8 cellular contexts compared by ENCODE assay signal in genomic region chr12:70365398-70365647, GRCh38. TPM values are rescaled to one million over a fixed set of nuclear protein-coding genes. Genes with fewer than 3 reads are reported as not detected.
DNase-seq lines count a peak whose midpoint lies in the region; ATAC-seq, FAIRE-seq and TF ChIP-seq lines count a peak whose summit lies in the region.

No MANE protein-coding gene starts in this region.

- peaks cover 15% of the 10 kb centered on the region for H3K27me3 Mint-ChIP-seq in MCF 10A (ENCODE audit: insufficient read depth, unreplicated experiment)
- H3K27me3 Mint-ChIP-seq in mesothelial cell of epicardium (ENCODE audit: low read depth) = peaks cover 20% of the 10 kb centered on the region

- H3K36me3 Mint-ChIP-seq in MCF 10A (ENCODE audit: insufficient read depth, unreplicated experiment) (no peaks in the 10 kb centered on the region), mesothelial cell of epicardium (no peaks in the 10 kb centered on the region)

- no peak for TF ChIP-seq POLR2A in GM12891 (IDR thresholded peaks at IDR 0.05; ENCODE audit: low read depth, low read length)

- DNase-seq in heart right ventricle = no peak
- DNase-seq in left cardiac atrium = no peak
- no peak for DNase-seq in MCF 10A (ENCODE audit: unreplicated experiment)
- DNase-seq in mesothelial cell of epicardium (ENCODE audit: low spot score in 2 of 2, unreplicated experiment in 2 of 2) = no peak
- DNase-seq in aorta = no peak
- DNase-seq in GM12891 (ENCODE audit: insufficient read length, low spot score) = no peak
- no peak for DNase-seq in T-helper 9 cell

- H3K36me3 ChIP-seq in heart right ventricle = no peaks in the 10 kb centered on the region
- H3K36me3 ChIP-seq in aorta (ENCODE audit: control insufficient read depth in 1 of 2, insufficient read depth in 2 of 2, low read length in 1 of 2) = no peaks in the 10 kb centered on the region

- POLR2A ChIA-PET in MCF 10A (lab: Yijun Ruan, JAX) = interaction anchor here (2.0 kb wide), 1 partner anchor 122 kb away, joined by 6 read pairs; the partner anchor contains the start of gene CNOT2

- FAIRE-seq in GM12891 (lab: Jason Lieb, UNC) = no peak

- H3K27ac ChIP-seq in heart right ventricle (no peak overlapping the region), aorta (ENCODE audit: low read depth in 1 of 2, low read length in 2 of 2) (no peak overlapping the region)

- TF ChIP-seq CTCF in heart right ventricle (IDR thresholded peaks at IDR 0.05) = no peak
- no peak for TF ChIP-seq CTCF in MCF 10A (IDR thresholded peaks at IDR 0.05; ENCODE audit: unreplicated experiment)
- TF ChIP-seq CTCF in mesothelial cell of epicardium (IDR thresholded peaks at IDR 0.05; ENCODE audit: unreplicated experiment) = no peak

- CTCF ChIA-PET in MCF 10A (lab: Yijun Ruan, JAX) = interaction anchor here (0.6 to 0.9 kb wide), 2 partner anchors 176 to 486 kb away, joined by 3 read pairs; no protein-coding TSS in a partner anchor

- H3K4me3 ChIP-seq in heart right ventricle (peak overlapping the region; percentile 56 to 89 (median 68)), aorta (ENCODE audit: low read length in 2 of 2) (peak overlapping the region; percentile 92 to 98)

- intact Hi-C loops in heart right ventricle (cut with DNase I) = loop anchor here in 5 of 10 donors (5.0 to 10.0 kb wide), 5 partner anchors 121 to 359 kb away; partner anchors contain the start of gene CNOT2 (in 4 of the 5)
- intact Hi-C loops in left cardiac atrium (cut with DNase I) = loop anchor here in 1 of 2 donors (5.0 kb wide), 1 partner anchor 212 kb away; no protein-coding TSS in a partner anchor
- intact Hi-C loops in MCF 10A (cut with micrococcal nuclease) = no loop called here
- intact Hi-C loops in aorta (cut with DNase I) = loop anchor here (5.0 to 10.0 kb wide), 4 partner anchors 123 to 471 kb away; partner anchors contain the start of gene CNOT2 (in 1 of the 2)

- H3K9me3 Mint-ChIP-seq in MCF 10A (ENCODE audit: unreplicated experiment) (no peaks in the 10 kb centered on the region), mesothelial cell of epicardium (no peaks in the 10 kb centered on the region)

- whole genome bisulfite sequencing in heart right ventricle, 2 donors = 1 to 2% methylated on average over 6 of the region's 6 CpGs
- 0 to 1% methylated on average over 6 of the region's 6 CpGs for WGBS in aorta, 2 donors

- ATAC-seq in heart right ventricle = no peak
- no peak for ATAC-seq in left cardiac atrium
- ATAC-seq in aorta (ENCODE audit: low FRiP score) = no peak
- ATAC-seq in esophagus mucosa = no peak

- H3K27ac Mint-ChIP-seq in MCF 10A (ENCODE audit: low read depth, unreplicated experiment) (no peak overlapping the region), mesothelial cell of epicardium (no peak overlapping the region)

- no TSS peak for BruUV-seq in MCF 10A (replicated peaks; lab: Mats Ljungman, UMichigan)

- peaks cover 0 to 65% (median 0%) of the 10 kb centered on the region in 7 donors for H3K27me3 ChIP-seq in heart right ventricle
- H3K27me3 ChIP-seq in aorta (ENCODE audit: control insufficient read depth in 1 of 2, insufficient read depth in 2 of 2, low read length in 1 of 2) = no peaks in the 10 kb centered on the region

- H3K9me3 ChIP-seq in heart right ventricle = no peaks in the 10 kb centered on the region
- no peaks in the 10 kb centered on the region for H3K9me3 ChIP-seq in aorta (ENCODE audit: control insufficient read depth, low read length)

- H3K4me1 ChIP-seq in heart right ventricle (peaks cover 7 to 39% (median 20%) of the 10 kb centered on the region in 9 donors), aorta (ENCODE audit: control insufficient read depth in 1 of 2, insufficient read depth in 2 of 2, low read length in 2 of 2) (no peaks in the 10 kb centered on the region)

- H3K4me1 Mint-ChIP-seq in MCF 10A (ENCODE audit: insufficient read depth, unreplicated experiment) (peaks cover 9% of the 10 kb centered on the region), mesothelial cell of epicardium (peaks cover 23% of the 10 kb centered on the region)

- H3K4me3 Mint-ChIP-seq in MCF 10A (ENCODE audit: unreplicated experiment) (peak overlapping the region; percentile 80), mesothelial cell of epicardium (peak overlapping the region; percentile 71)

TF ChIP-seq in GM12891, 5 proteins besides CTCF, POLR2A, EP300 and RAD21:
- TF ChIP-seq POU2F2 (IDR thresholded peaks at IDR 0.05; ENCODE audit: low read depth, low read length) (no peak), PAX5 (IDR thresholded peaks at IDR 0.05; ENCODE audit: insufficient read depth, low read length, severe bottlenecking) (no peak), POLR2AphosphoS5 (IDR thresholded peaks at IDR 0.05; ENCODE audit: low read depth, low read length) (no peak), TAF1 (IDR thresholded peaks at IDR 0.05; ENCODE audit: low read depth, low read length) (no peak), SPI1 (IDR thresholded peaks at IDR 0.05; ENCODE audit: low read depth, low read length) (no peak)

RNA-seq across cellular contexts. Expression of gene KCNMB4, which starts 0.8 kb away (rescaled TPM):
- 1 to 10 TPM; 1.2 to 3.8 (median 1.6) TPM for total RNA-seq in heart right ventricle
- 1 to 10 TPM; 2.5 to 2.6 TPM for polyA plus RNA-seq in heart right ventricle
- 1 to 10 TPM; 2.3 to 2.6 TPM for total RNA-seq in left cardiac atrium
- total RNA-seq in MCF 10A (2022) = not detected in 2 replicates
- 14.1 to 15.7 TPM (median 15.4 TPM) in 3 replicates for total RNA-seq in mesothelial cell of epicardium
- 1 to 10 TPM; 2.0 to 3.3 TPM for total RNA-seq in aorta
- polyA plus RNA-seq in aorta = 1 to 10 TPM; 1.0 to 2.0 TPM
- polyA plus RNA-seq in GM12891 (2012; ENCODE audit: low read depth, missing spikeins) = 0.31 TPM
- 0.76 TPM for total RNA-seq in esophagus mucosa
